In genomic region chr17:66423436-66423922, GRCh38 we compare ENCODE assay signal across 14 cellular contexts.
DNase-seq lines count a peak whose midpoint lies in the region; ATAC-seq lines count a peak whose summit lies in the region.
"Had no signal": no experiment of that assay in that cellular context is flagged by ENCODE, and none has a peak within 500 bp of the region (broad histone marks: within the 10 kb centered on the region; RNA-seq: fewer than 3 reads in every experiment).

No MANE protein-coding gene starts in this region.

- peaks cover 55% of the 10 kb centered on the region for H3F3A ChIP-seq in GM23248 (ENCODE audit: insufficient read depth)

- H3K27ac ChIP-seq in GM23248 = peak overlapping the region; percentile 89
- H3K27ac ChIP-seq: HL-60 had no signal

- peaks cover 50% of the 10 kb centered on the region for H3K4me1 ChIP-seq in GM23248 (ENCODE audit: insufficient read depth)

- peaks cover 14% of the 10 kb centered on the region for H3K36me3 Mint-ChIP-seq in activated CD4-positive, alpha-beta T cell treated with anti-CD3 and anti-CD28 coated beads for 36 hours (ENCODE audit: low read depth)
- H3K36me3 Mint-ChIP-seq in activated T-helper 2 cell treated with anti-CD3 and anti-CD28 coated beads, Interferon-gamma antibody, Interleukin-2, Interleukin-4, amounts not matched to agents 10 μg/mL and 5 μg/mL and 100 μg/mL, durations not matched to agents 14 hours and 24 hours and 36 hours (ENCODE audit: low read depth) = peaks cover 45% of the 10 kb centered on the region
- peaks cover 0 to 4% (median 2%) of the 10 kb centered on the region in 3 donors for H3K36me3 Mint-ChIP-seq in naive thymus-derived CD8-positive, alpha-beta T cell

- no peaks in the 10 kb centered on the region for H3K36me3 ChIP-seq in GM23248 (ENCODE audit: low read depth)

- H3K4me1 Mint-ChIP-seq in activated CD4-positive, alpha-beta T cell treated with anti-CD3 and anti-CD28 coated beads for 36 hours = peaks cover 73% of the 10 kb centered on the region
- H3K4me1 Mint-ChIP-seq in activated T-helper 2 cell treated with anti-CD3 and anti-CD28 coated beads, Interferon-gamma antibody, Interleukin-2, Interleukin-4, amounts not matched to agents 10 μg/mL and 5 μg/mL and 100 μg/mL, durations not matched to agents 14 hours and 24 hours and 36 hours (ENCODE audit: low read depth) = peaks cover 70% of the 10 kb centered on the region
- peaks cover 37 to 80% (median 65%) of the 10 kb centered on the region in 4 donors for H3K4me1 Mint-ChIP-seq in naive thymus-derived CD8-positive, alpha-beta T cell

- H3K4me3 Mint-ChIP-seq in activated CD4-positive, alpha-beta T cell treated with anti-CD3 and anti-CD28 coated beads for 36 hours = no peak overlapping the region
- H3K4me3 Mint-ChIP-seq in activated T-helper 2 cell treated with anti-CD3 and anti-CD28 coated beads, Interferon-gamma antibody, Interleukin-2, Interleukin-4, amounts not matched to agents 10 μg/mL and 5 μg/mL and 100 μg/mL, durations not matched to agents 14 hours and 24 hours and 36 hours (ENCODE audit: low read depth) = no peak overlapping the region
- H3K4me3 Mint-ChIP-seq in naive thymus-derived CD8-positive, alpha-beta T cell = peak overlapping the region in 1 of 10 donors; percentile 33
- H3K4me3 Mint-ChIP-seq: dendritic cell treated with granulocyte-macrophage colony-stimulating factor and Interleukin-4, amounts not matched to agents 40 ng/mL and 50 ng/mL, for 4 days had no signal

- peaks cover 92% of the 10 kb centered on the region for H3K79me2 ChIP-seq in GM23248 (ENCODE audit: insufficient read depth)

- DNase-seq in activated CD4-positive, alpha-beta T cell treated with anti-CD3 and anti-CD28 coated beads for 36 hours = no peak
- no peak for DNase-seq in activated CD4-positive, alpha-beta T cell treated with anti-CD3 and anti-CD28 coated beads for 4 hours
- DNase-seq in GM23248 = peak; percentile 63
- DNase-seq in activated T-helper 2 cell treated with anti-CD3 and anti-CD28 coated beads, Interferon-gamma antibody, Interleukin-2, Interleukin-4, amounts not matched to agents 10 μg/mL and 5 μg/mL and 100 μg/mL, durations not matched to agents 14 hours and 24 hours and 36 hours (ENCODE audit: low spot score) = no peak
- DNase-seq in naive thymus-derived CD8-positive, alpha-beta T cell = no peak
- DNase-seq in putamen (ENCODE audit: low spot score) = no peak
- no peak for DNase-seq in iPS-NIHi11 (ENCODE audit: low spot score)
- DNase-seq: AML-193; amniotic stem cell; mucosa of descending colon; stimulated activated CD4-positive, alpha-beta T cell treated with anti-CD3 and anti-CD28 coated beads, Interleukin-2, amount 100 ng/mL, for 24 hours had no signal

- 11 to 13% methylated on average over 4 of the region's 4 CpGs for WGBS in GM23248 (ENCODE audit: low coverage in 1 of 2, low lambda C conversion rate in 2 of 2, missing lambda C conversion rate in 2 of 2), 2 experiments

- POLR2A ChIA-PET in activated CD4-positive, alpha-beta T cell treated with anti-CD3 and anti-CD28 coated beads for 36 hours (lab: Charles Lee) = no interaction called here
- POLR2A ChIA-PET in naive thymus-derived CD8-positive, alpha-beta T cell (lab: Charles Lee) = no interaction called here

- peak overlapping the region; percentile 34 for H3K4me2 ChIP-seq in GM23248 (ENCODE audit: unreplicated experiment)

- no peaks in the 10 kb centered on the region for H4K20me1 ChIP-seq in GM23248 (ENCODE audit: insufficient read depth)

- no peaks in the 10 kb centered on the region for H3K9me3 ChIP-seq in GM23248 (ENCODE audit: low read depth)
- H3K9me3 ChIP-seq: mucosa of descending colon had no signal

- peak overlapping the region; percentile 29 for H3K9ac ChIP-seq in GM23248

- in situ Hi-C loops in GM23248 (cut with MboI) = no loop called here

- CTCF ChIA-PET in activated CD4-positive, alpha-beta T cell treated with anti-CD3 and anti-CD28 coated beads for 36 hours (lab: Charles Lee) = interaction anchor here (0.7 to 1.9 kb wide), 3 partner anchors 10 to 125 kb away, joined by 3 to 6 read pairs (median 3); no protein-coding TSS in a partner anchor

- 0 out of 2 replicates have a peak overlapping the region, but pooled peaks have one; percentile 7 for H3K4me3 ChIP-seq in GM23248
- H3K4me3 ChIP-seq: mucosa of descending colon had no signal

- no peaks in the 10 kb centered on the region for H3K27me3 ChIP-seq in GM23248 (replicated peaks; ENCODE audit: insufficient read depth)

- H3K9me3 Mint-ChIP-seq in activated CD4-positive, alpha-beta T cell treated with anti-CD3 and anti-CD28 coated beads for 36 hours (ENCODE audit: low read depth) = no peaks in the 10 kb centered on the region
- H3K9me3 Mint-ChIP-seq in activated T-helper 2 cell treated with anti-CD3 and anti-CD28 coated beads, Interferon-gamma antibody, Interleukin-2, Interleukin-4, amounts not matched to agents 10 μg/mL and 5 μg/mL and 100 μg/mL, durations not matched to agents 14 hours and 24 hours and 36 hours = no peaks in the 10 kb centered on the region
- no peaks in the 10 kb centered on the region for H3K9me3 Mint-ChIP-seq in naive thymus-derived CD8-positive, alpha-beta T cell
- H3K9me3 Mint-ChIP-seq: dendritic cell treated with granulocyte-macrophage colony-stimulating factor and Interleukin-4, amounts not matched to agents 40 ng/mL and 50 ng/mL, for 4 days had no signal

- peak overlapping the region; percentile 77 for H3K27ac Mint-ChIP-seq in activated CD4-positive, alpha-beta T cell treated with anti-CD3 and anti-CD28 coated beads for 36 hours
- peak overlapping the region; percentile 69 for H3K27ac Mint-ChIP-seq in activated T-helper 2 cell treated with anti-CD3 and anti-CD28 coated beads, Interferon-gamma antibody, Interleukin-2, Interleukin-4, amounts not matched to agents 10 μg/mL and 5 μg/mL and 100 μg/mL, durations not matched to agents 14 hours and 24 hours and 36 hours
- peak overlapping the region in 8 of 10 donors; percentile 4 to 79 (median 20) for H3K27ac Mint-ChIP-seq in naive thymus-derived CD8-positive, alpha-beta T cell
- H3K27ac Mint-ChIP-seq: dendritic cell treated with granulocyte-macrophage colony-stimulating factor and Interleukin-4, amounts not matched to agents 40 ng/mL and 50 ng/mL, for 4 days had no signal

- H3K27me3 Mint-ChIP-seq in activated CD4-positive, alpha-beta T cell treated with anti-CD3 and anti-CD28 coated beads for 36 hours = no peaks in the 10 kb centered on the region
- no peaks in the 10 kb centered on the region for H3K27me3 Mint-ChIP-seq in activated T-helper 2 cell treated with anti-CD3 and anti-CD28 coated beads, Interferon-gamma antibody, Interleukin-2, Interleukin-4, amounts not matched to agents 10 μg/mL and 5 μg/mL and 100 μg/mL, durations not matched to agents 14 hours and 24 hours and 36 hours (ENCODE audit: low read depth)
- no peaks in the 10 kb centered on the region for H3K27me3 Mint-ChIP-seq in naive thymus-derived CD8-positive, alpha-beta T cell
- H3K27me3 Mint-ChIP-seq: dendritic cell treated with granulocyte-macrophage colony-stimulating factor and Interleukin-4, amounts not matched to agents 40 ng/mL and 50 ng/mL, for 4 days had no signal

- peak; percentile 40 for ATAC-seq in activated CD4-positive, alpha-beta T cell treated with anti-CD3 and anti-CD28 coated beads for 36 hours
- no peak for ATAC-seq in naive thymus-derived CD8-positive, alpha-beta T cell
- ATAC-seq in HG03571 (IDR thresholded peaks at IDR 0.05; ENCODE audit: unreplicated experiment) = no peak
- ATAC-seq: mucosa of descending colon had no signal

- no peaks in the 10 kb centered on the region for H3K9me2 ChIP-seq in GM23248 (ENCODE audit: insufficient read depth)

- 0 out of 2 replicates have a peak overlapping the region, but pooled peaks have one; percentile 3 for H2AFZ ChIP-seq in GM23248

- intact Hi-C loops in activated CD4-positive, alpha-beta T cell treated with anti-CD3 and anti-CD28 coated beads for 36 hours (cut with DNase I, micrococcal nuclease) = loop anchor here in 1 of 2 experiments (5.0 kb wide), 2 partner anchors 116 to 144 kb away; no protein-coding TSS in a partner anchor
- intact Hi-C loops in activated T-helper 2 cell treated with anti-CD3 and anti-CD28 coated beads, Interferon-gamma antibody, Interleukin-2, Interleukin-4, amounts not matched to agents 10 μg/mL and 5 μg/mL and 100 μg/mL, durations not matched to agents 14 hours and 24 hours and 36 hours (cut with micrococcal nuclease) = loop anchor here (1.0 to 10.0 kb wide), 2 partner anchors 24 to 121 kb away; no protein-coding TSS in a partner anchor

Comparison
In these comparisons a context has a peak if more than half of its experiments do, and no peak if none do; other contexts are left out.
1. H3K27ac Mint-ChIP-seq: peak in every context shown above with its lines; median percentile 77 in activated CD4-positive, alpha-beta T cell treated with anti-CD3 and anti-CD28 coated beads for 36 hours; 69 in activated T-helper 2 cell treated with anti-CD3 and anti-CD28 coated beads, Interferon-gamma antibody, Interleukin-2, Interleukin-4, amounts not matched to agents 10 μg/mL and 5 μg/mL and 100 μg/mL, durations not matched to agents 14 hours and 24 hours and 36 hours; 20 in naive thymus-derived CD8-positive, alpha-beta T cell.